Comparison of ENCODE assay signal across 9 cellular contexts in genomic region chr2:239396881-239397681, GRCh38. TPM values are rescaled to one million over a fixed set of nuclear protein-coding genes. Genes with fewer than 3 reads are reported as not detected.
DNase-seq lines count a peak whose midpoint lies in the region; ATAC-seq and TF ChIP-seq lines count a peak whose summit lies in the region.
"Had no signal": no experiment of that assay in that cellular context is flagged by ENCODE, and none has a peak within 500 bp of the region (broad histone marks: within the 10 kb centered on the region; RNA-seq: fewer than 3 reads in every experiment).

No MANE protein-coding gene starts in this region.

- H3K9me3 ChIP-seq in OCI-LY3 (ENCODE audit: insufficient read depth, low read length) = no peaks in the 10 kb centered on the region
- H3K9me3 ChIP-seq in mammary epithelial cell (replicated peaks; ENCODE audit: insufficient read depth, low read length) = no peaks in the 10 kb centered on the region

- peaks cover 22% of the 10 kb centered on the region for H3K4me1 Mint-ChIP-seq in progenitor cell of endocrine pancreas (ENCODE audit: low read depth)
- peaks cover 17 to 32% of the 10 kb centered on the region in 2 donors for H3K4me1 Mint-ChIP-seq in natural killer cell treated with Interleukin-12 subunit alpha and Interleukin-12 subunit beta and Interleukin-15 and Interleukin-18, amount 100 ng/mL, for 72 hours (ENCODE audit: low read depth in 2 of 2)

- H3K4me3 ChIP-seq in OCI-LY3 (ENCODE audit: low read length) (no peak overlapping the region), mammary epithelial cell (replicated peaks in 1 of 3; ENCODE audit: insufficient read depth in 1 of 3, low read depth in 2 of 3, low read length in 3 of 3) (no peak overlapping the region)

- TF ChIP-seq CTCF in GM12872 (IDR thresholded peaks at IDR 0.05; ENCODE audit: insufficient read depth, low read depth, low read length) (peak; percentile 44), OCI-LY3 (IDR thresholded peaks at IDR 0.05; ENCODE audit: low read depth, low read length) (peak; percentile 34; the same call in 1 of the 2 replicates), mammary epithelial cell (conservative IDR thresholded peaks at IDR 0.05 in 1 of 2, IDR thresholded peaks at IDR 0.05 in 1 of 2; ENCODE audit: extremely low read depth in 1 of 2, insufficient read depth in 1 of 2, low read depth in 1 of 2, low read length in 2 of 2) (peak; percentile 15 to 19), progenitor cell of endocrine pancreas (IDR thresholded peaks at IDR 0.05; ENCODE audit: unreplicated experiment) (peak; percentile 28)

- ATAC-seq in GM21786 (IDR thresholded peaks at IDR 0.05; ENCODE audit: unreplicated experiment) = no peak
- ATAC-seq in natural killer cell treated with Interleukin-12 subunit alpha and Interleukin-12 subunit beta and Interleukin-15 and Interleukin-18, amount 100 ng/mL, for 72 hours = no peak

- H3K79me2 ChIP-seq in OCI-LY3 (ENCODE audit: low read length) = peaks cover 37% of the 10 kb centered on the region
- peaks cover 63% of the 10 kb centered on the region for H3K79me2 ChIP-seq in mammary epithelial cell (ENCODE audit: insufficient read depth, low read length)

- dilution Hi-C loops in mammary epithelial cell (cut with HindIII; ENCODE audit: low sequenced_read_pairs) = no loop called here

- H3K27ac Mint-ChIP-seq in progenitor cell of endocrine pancreas = peak overlapping the region; percentile 55
- H3K27ac Mint-ChIP-seq in natural killer cell treated with Interleukin-12 subunit alpha and Interleukin-12 subunit beta and Interleukin-15 and Interleukin-18, amount 100 ng/mL, for 72 hours = no peak overlapping the region

- H3K36me3 ChIP-seq in OCI-LY3 (replicated peaks; ENCODE audit: low read depth, low read length) = no peaks in the 10 kb centered on the region
- no peaks in the 10 kb centered on the region for H3K36me3 ChIP-seq in mammary epithelial cell (ENCODE audit: insufficient read depth, low read length)

- H3K27me3 Mint-ChIP-seq in progenitor cell of endocrine pancreas = no peaks in the 10 kb centered on the region
- no peaks in the 10 kb centered on the region for H3K27me3 Mint-ChIP-seq in natural killer cell treated with Interleukin-12 subunit alpha and Interleukin-12 subunit beta and Interleukin-15 and Interleukin-18, amount 100 ng/mL, for 72 hours

- DNase-seq in mammary epithelial cell (no peak), progenitor cell of endocrine pancreas (ENCODE audit: low spot score, unreplicated experiment) (no peak), NCI-H1694 treated with DMSO at 0.1 percent for 48 hours (lab: John Stamatoyannopoulos, UW) (no peak), mucosa of gallbladder (ENCODE audit: low spot score) (no peak)
- DNase-seq in natural killer cell treated with Interleukin-12 subunit alpha and Interleukin-12 subunit beta and Interleukin-15 and Interleukin-18, amount 100 ng/mL, for 72 hours (ENCODE audit: low spot score) = no peak

- H3K27ac ChIP-seq in OCI-LY3 (ENCODE audit: low read length) (no peak overlapping the region), mammary epithelial cell (ENCODE audit: insufficient read depth, low read depth, low read length) (no peak overlapping the region)
- H3K27ac ChIP-seq: KMS-11 had no signal

- H3K4me3 Mint-ChIP-seq in progenitor cell of endocrine pancreas (ENCODE audit: low read depth) = no peak overlapping the region
- no peak overlapping the region for H3K4me3 Mint-ChIP-seq in natural killer cell treated with Interleukin-12 subunit alpha and Interleukin-12 subunit beta and Interleukin-15 and Interleukin-18, amount 100 ng/mL, for 72 hours

- H4K20me1 ChIP-seq in OCI-LY3 (ENCODE audit: insufficient read depth, low read length) (peaks cover 39% of the 10 kb centered on the region), mammary epithelial cell (ENCODE audit: insufficient read depth, low read length) (no peaks in the 10 kb centered on the region)

- intact Hi-C loops in mammary epithelial cell (cut with micrococcal nuclease) = loop anchor here (5.0 to 10.0 kb wide), 2 partner anchors 120 to 362 kb away; no protein-coding TSS in a partner anchor

- peaks cover 12% of the 10 kb centered on the region for H3K4me1 ChIP-seq in OCI-LY3 (ENCODE audit: low read length)
- H3K4me1 ChIP-seq in mammary epithelial cell (ENCODE audit: insufficient read depth, low read length) = peaks cover 9% of the 10 kb centered on the region

- no TSS peak for BruUV-seq in mammary epithelial cell (replicated peaks; lab: Mats Ljungman, UMichigan)

- H3K9ac ChIP-seq in OCI-LY3 (ENCODE audit: low read length) (no peak overlapping the region), mammary epithelial cell (ENCODE audit: insufficient read depth, low read length) (no peak overlapping the region)
- H3K9ac ChIP-seq: KMS-11 had no signal

- CTCF ChIA-PET in mammary epithelial cell (lab: Charles Lee; ENCODE audit: low non-redundant PET) = no interaction called here

- in situ Hi-C loops in mammary epithelial cell (cut with MboI; ENCODE audit: low sequenced_read_pairs in 2 of 2) = no loop called here

- no peaks in the 10 kb centered on the region for H3K9me3 Mint-ChIP-seq in progenitor cell of endocrine pancreas (ENCODE audit: low read depth)
- H3K9me3 Mint-ChIP-seq in natural killer cell treated with Interleukin-12 subunit alpha and Interleukin-12 subunit beta and Interleukin-15 and Interleukin-18, amount 100 ng/mL, for 72 hours = no peaks in the 10 kb centered on the region

- H3K4me2 ChIP-seq in OCI-LY3 (ENCODE audit: low read length) = no peak overlapping the region
- no peak overlapping the region for H3K4me2 ChIP-seq in mammary epithelial cell (ENCODE audit: insufficient read depth, low read depth, low read length)
- H3K4me2 ChIP-seq: KMS-11 had no signal

- no peaks in the 10 kb centered on the region for H3K36me3 Mint-ChIP-seq in progenitor cell of endocrine pancreas (ENCODE audit: insufficient read depth)
- no peaks in the 10 kb centered on the region for H3K36me3 Mint-ChIP-seq in natural killer cell treated with Interleukin-12 subunit alpha and Interleukin-12 subunit beta and Interleukin-15 and Interleukin-18, amount 100 ng/mL, for 72 hours

- WGBS in mammary epithelial cell (ENCODE audit: low coverage, missing lambda C conversion rate) = 92% methylated on average over 18 of the region's 19 CpGs

- H3K27me3 ChIP-seq in OCI-LY3 (ENCODE audit: low read depth, low read length) = no peaks in the 10 kb centered on the region
- no peaks in the 10 kb centered on the region for H3K27me3 ChIP-seq in mammary epithelial cell (ENCODE audit: insufficient read depth, low read length)

- no peak overlapping the region for H2AFZ ChIP-seq in OCI-LY3 (ENCODE audit: low read depth, low read length)
- no peak overlapping the region for H2AFZ ChIP-seq in mammary epithelial cell (ENCODE audit: low read depth, low read length)

RNA-seq across cellular contexts. Expression of gene HDAC4, which starts 3.7 kb away (rescaled TPM):
- total RNA-seq in mammary epithelial cell (10 to 100 TPM; 18.4 to 20.2 TPM), progenitor cell of endocrine pancreas (38.4 and 46.2 TPM in 2 replicates), mucosa of gallbladder (103 TPM)
- polyA plus RNA-seq in mammary epithelial cell = 8.9 TPM
- 12.6 TPM for polyA minus RNA-seq in mammary epithelial cell
- total RNA-seq in natural killer cell treated with Interleukin-12 subunit alpha and Interleukin-12 subunit beta and Interleukin-15 and Interleukin-18, amount 100 ng/mL, for 72 hours = 10 to 100 TPM; 22.3 to 48.6 TPM
